In the genomic region with DNA sequence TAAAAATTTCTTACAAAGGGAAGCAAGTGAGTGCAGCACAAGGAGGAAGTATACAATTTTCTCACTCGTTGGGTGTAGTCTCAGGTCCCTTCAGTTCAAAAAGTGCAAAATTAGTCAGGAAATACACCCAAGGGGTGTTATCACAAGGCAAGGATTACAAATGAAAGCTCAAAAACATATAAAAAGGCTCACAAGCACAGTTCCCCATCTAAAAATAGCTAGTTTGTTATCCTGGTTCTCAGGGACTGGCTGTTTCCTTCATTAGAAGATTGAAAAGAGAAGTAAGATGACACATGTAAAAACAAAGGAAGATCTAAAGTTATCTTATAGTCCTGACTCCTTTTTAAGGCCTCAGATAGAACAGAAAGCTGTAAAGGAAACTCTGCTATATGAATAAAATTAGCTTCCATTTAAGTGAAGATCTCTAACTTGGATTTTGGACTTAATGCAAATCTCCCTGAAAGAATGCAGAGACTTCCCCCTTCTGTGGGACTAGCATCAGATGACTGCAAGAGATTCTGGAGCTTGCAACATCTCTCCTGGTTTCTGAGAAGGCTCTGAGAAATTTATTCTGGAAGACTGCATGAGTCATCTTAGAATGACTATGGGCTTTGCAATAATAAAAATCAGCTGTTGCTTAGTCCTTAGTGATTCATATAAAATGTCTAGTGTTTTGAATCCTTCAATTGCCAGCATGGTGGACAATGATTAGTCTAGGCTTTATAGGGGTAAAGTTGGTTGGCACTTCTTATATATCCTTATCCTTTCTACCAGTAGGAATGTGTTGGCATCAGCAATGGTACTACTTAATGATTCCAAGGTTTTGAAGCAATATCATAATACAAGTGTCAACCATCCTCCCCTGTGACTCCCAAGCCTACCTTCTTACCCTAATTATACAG, we compare ENCODE assay signal across 1 cellular context.
A peak's percentile ranks its signal among the peaks of the same experiment; 100 is the strongest.
TF ChIP-seq lines count a peak whose summit lies in the region.

No MANE protein-coding gene starts in this region.

TF ChIP-seq in K562, 482 proteins besides CTCF, POLR2A, EP300 and RAD21 (continues in another document):
- TF ChIP-seq CEBPG (CRISPR knock-in tag; IDR thresholded peaks at IDR 0.05) (peak; percentile 69; the same call in 1 of the 2 replicates), CEBPG (tag; conservative IDR thresholded peaks at IDR 0.05 in 1 of 2, IDR thresholded peaks at IDR 0.05 in 1 of 2) (peak; percentile 97 to 98), BCLAF1 (IDR thresholded peaks at IDR 0.05; ENCODE audit: borderline replicate concordance in 1 of 2, control insufficient read depth in 1 of 2, low read depth in 2 of 2, low read length in 1 of 2) (no peak), HDAC3 (IDR thresholded peaks at IDR 0.05; ENCODE audit: borderline replicate concordance, partially characterized antibody) (peak; percentile 70), FOS (IDR thresholded peaks at IDR 0.05; ENCODE audit: extremely low read depth, insufficient read length) (peak; percentile 68), SMARCB1 (IDR thresholded peaks at IDR 0.05; ENCODE audit: insufficient read length, low read depth) (no peak), SNIP1 (IDR thresholded peaks at IDR 0.05; ENCODE audit: low read depth) (no peak), ATF7 (IDR thresholded peaks at IDR 0.05) (peak; percentile 92), BACH1 (tag; IDR thresholded peaks at IDR 0.05) (peak; percentile 75), DLX4 (CRISPR knock-in tag; IDR thresholded peaks at IDR 0.05) (no peak), CCAR2 (IDR thresholded peaks at IDR 0.05; ENCODE audit: low read depth, low read length) (no peak), ATF3 (IDR thresholded peaks at IDR 0.05) (peak; percentile 99), ATF3 (CRISPR knock-in tag; conservative IDR thresholded peaks at IDR 0.05) (peak; percentile 87; the same call in 1 of the 2 replicates), ID3 (CRISPR knock-in tag; IDR thresholded peaks at IDR 0.05) (no peak), ID3 (tag; IDR thresholded peaks at IDR 0.05) (no peak), MBD2 (IDR thresholded peaks at IDR 0.05; ENCODE audit: borderline replicate concordance, low read depth) (0 out of 2 replicates have a peak, but pooled peaks have one; percentile 44), ZNF239 (CRISPR knock-in tag; IDR thresholded peaks at IDR 0.05) (peak; percentile 49; the same call in 1 of the 2 replicates), ZNF197 (CRISPR knock-in tag; IDR thresholded peaks at IDR 0.05; ENCODE audit: low read depth) (no peak), EZH2 (IDR thresholded peaks at IDR 0.05; ENCODE audit: borderline replicate concordance, low read depth, low read length) (no peak), KLF16 (IDR thresholded peaks at IDR 0.05) (peak; percentile 11; the same call in 1 of the 2 replicates), L3MBTL2 (IDR thresholded peaks at IDR 0.05) (0 out of 2 replicates have a peak, but pooled peaks have one; percentile 16), CBFB (CRISPR knock-in tag; IDR thresholded peaks at IDR 0.05) (no peak), MGA (IDR thresholded peaks at IDR 0.05) (0 out of 2 replicates have a peak, but pooled peaks have one; percentile 9), MAFF (IDR thresholded peaks at IDR 0.05; ENCODE audit: low read length) (peak; percentile 87), NCOA6 (IDR thresholded peaks at IDR 0.05) (no peak), STAT5A (IDR thresholded peaks at IDR 0.05; ENCODE audit: borderline replicate concordance, low read length) (peak; percentile 87)
- TF ChIP-seq, protein P1, sequence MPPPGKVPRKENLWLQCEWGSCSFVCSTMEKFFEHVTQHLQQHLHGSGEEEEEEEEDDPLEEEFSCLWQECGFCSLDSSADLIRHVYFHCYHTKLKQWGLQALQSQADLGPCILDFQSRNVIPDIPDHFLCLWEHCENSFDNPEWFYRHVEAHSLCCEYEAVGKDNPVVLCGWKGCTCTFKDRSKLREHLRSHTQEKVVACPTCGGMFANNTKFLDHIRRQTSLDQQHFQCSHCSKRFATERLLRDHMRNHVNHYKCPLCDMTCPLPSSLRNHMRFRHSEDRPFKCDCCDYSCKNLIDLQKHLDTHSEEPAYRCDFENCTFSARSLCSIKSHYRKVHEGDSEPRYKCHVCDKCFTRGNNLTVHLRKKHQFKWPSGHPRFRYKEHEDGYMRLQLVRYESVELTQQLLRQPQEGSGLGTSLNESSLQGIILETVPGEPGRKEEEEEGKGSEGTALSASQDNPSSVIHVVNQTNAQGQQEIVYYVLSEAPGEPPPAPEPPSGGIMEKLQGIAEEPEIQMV (tag; conservative IDR thresholded peaks at IDR 0.05; ENCODE audit: low read depth) = peak; percentile 50; the same call in 1 of the 2 replicates
- TF ChIP-seq, protein P2, sequence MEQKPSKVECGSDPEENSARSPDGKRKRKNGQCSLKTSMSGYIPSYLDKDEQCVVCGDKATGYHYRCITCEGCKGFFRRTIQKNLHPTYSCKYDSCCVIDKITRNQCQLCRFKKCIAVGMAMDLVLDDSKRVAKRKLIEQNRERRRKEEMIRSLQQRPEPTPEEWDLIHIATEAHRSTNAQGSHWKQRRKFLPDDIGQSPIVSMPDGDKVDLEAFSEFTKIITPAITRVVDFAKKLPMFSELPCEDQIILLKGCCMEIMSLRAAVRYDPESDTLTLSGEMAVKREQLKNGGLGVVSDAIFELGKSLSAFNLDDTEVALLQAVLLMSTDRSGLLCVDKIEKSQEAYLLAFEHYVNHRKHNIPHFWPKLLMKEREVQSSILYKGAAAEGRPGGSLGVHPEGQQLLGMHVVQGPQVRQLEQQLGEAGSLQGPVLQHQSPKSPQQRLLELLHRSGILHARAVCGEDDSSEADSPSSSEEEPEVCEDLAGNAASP (IDR thresholded peaks at IDR 0.05) = no peak
- TF ChIP-seq, protein P3, sequence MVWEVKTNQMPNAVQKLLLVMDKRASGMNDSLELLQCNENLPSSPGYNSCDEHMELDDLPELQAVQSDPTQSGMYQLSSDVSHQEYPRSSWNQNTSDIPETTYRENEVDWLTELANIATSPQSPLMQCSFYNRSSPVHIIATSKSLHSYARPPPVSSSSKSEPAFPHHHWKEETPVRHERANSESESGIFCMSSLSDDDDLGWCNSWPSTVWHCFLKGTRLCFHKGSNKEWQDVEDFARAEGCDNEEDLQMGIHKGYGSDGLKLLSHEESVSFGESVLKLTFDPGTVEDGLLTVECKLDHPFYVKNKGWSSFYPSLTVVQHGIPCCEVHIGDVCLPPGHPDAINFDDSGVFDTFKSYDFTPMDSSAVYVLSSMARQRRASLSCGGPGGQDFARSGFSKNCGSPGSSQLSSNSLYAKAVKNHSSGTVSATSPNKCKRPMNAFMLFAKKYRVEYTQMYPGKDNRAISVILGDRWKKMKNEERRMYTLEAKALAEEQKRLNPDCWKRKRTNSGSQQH (CRISPR knock-in tag; IDR thresholded peaks at IDR 0.05) = 0 out of 2 replicates have a peak, but pooled peaks have one; percentile 22
- TF ChIP-seq, protein P4, sequence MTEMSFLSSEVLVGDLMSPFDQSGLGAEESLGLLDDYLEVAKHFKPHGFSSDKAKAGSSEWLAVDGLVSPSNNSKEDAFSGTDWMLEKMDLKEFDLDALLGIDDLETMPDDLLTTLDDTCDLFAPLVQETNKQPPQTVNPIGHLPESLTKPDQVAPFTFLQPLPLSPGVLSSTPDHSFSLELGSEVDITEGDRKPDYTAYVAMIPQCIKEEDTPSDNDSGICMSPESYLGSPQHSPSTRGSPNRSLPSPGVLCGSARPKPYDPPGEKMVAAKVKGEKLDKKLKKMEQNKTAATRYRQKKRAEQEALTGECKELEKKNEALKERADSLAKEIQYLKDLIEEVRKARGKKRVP (CRISPR knock-in tag; IDR thresholded peaks at IDR 0.05) = peak; percentile 81
